Comparison of ENCODE assay signal across 26 cellular contexts in genomic region chr2:148458171-148458570, GRCh38.
"Had no signal": no experiment of that assay in that cellular context is flagged by ENCODE, and none has a peak within 500 bp of the region (broad histone marks: within the 10 kb centered on the region; RNA-seq: fewer than 3 reads in every experiment).

No MANE protein-coding gene starts in this region.

- H3K4me1 Mint-ChIP-seq: memory B cell had no signal

- H3K9me3 Mint-ChIP-seq: memory B cell had no signal

- DNase-seq: dermis blood vessel endothelial cell; dorsolateral prefrontal cortex; effector CD4-positive, alpha-beta T cell; effector memory CD4-positive, alpha-beta T cell; erythroblast; esophagus squamous epithelium; foreskin fibroblast; foreskin melanocyte; gastrocnemius medialis; glutamatergic neuron; head of caudate nucleus; heart right ventricle; hippocampal formation; left cardiac atrium; left lung; left ventricle myocardium superior; lower lobe of right lung; mesendoderm; midbrain had no signal

- H3K4me1 ChIP-seq: esophagus squamous epithelium, left lung, lower lobe of right lung had no signal

- H3K27me3 Mint-ChIP-seq: memory B cell had no signal

- H3K9me3 ChIP-seq: esophagus squamous epithelium, gastrocnemius medialis, heart right ventricle, left lung, lower lobe of right lung had no signal

- H3K4me3 ChIP-seq: coronary artery, dorsolateral prefrontal cortex, esophagus squamous epithelium, gastrocnemius medialis, heart right ventricle, left lung, lower lobe of right lung had no signal

- H3K27ac Mint-ChIP-seq: memory B cell had no signal

- ATAC-seq: esophagus mucosa, gastrocnemius medialis, heart right ventricle, left cardiac atrium, left lung, left ventricle myocardium superior, lower lobe of right lung had no signal

- H3K27ac ChIP-seq: coronary artery, dorsolateral prefrontal cortex, epithelial cell of prostate, esophagus squamous epithelium, gastrocnemius medialis, heart right ventricle, left lung, lower lobe of right lung had no signal

- FAIRE-seq: colon, islet of Langerhans, keratinocyte had no signal

- H3K27me3 ChIP-seq: dorsolateral prefrontal cortex, esophagus squamous epithelium, gastrocnemius medialis, heart right ventricle, left lung had no signal

- H3K4me3 Mint-ChIP-seq: memory B cell had no signal

- H3K36me3 ChIP-seq: esophagus squamous epithelium, gastrocnemius medialis, heart right ventricle, left lung, lower lobe of right lung had no signal
